8 cellular contexts compared by ENCODE assay signal in genomic region chr4:15649914-15650545, GRCh38. TPM values are rescaled to one million over a fixed set of nuclear protein-coding genes. Genes with fewer than 3 reads are reported as not detected.
DNase-seq lines count a peak whose midpoint lies in the region; ATAC-seq and TF ChIP-seq lines count a peak whose summit lies in the region.

No MANE protein-coding gene starts in this region.

- H3K9ac ChIP-seq in endocrine pancreas (ENCODE audit: control insufficient read depth, insufficient read depth, low read length) = no peak overlapping the region
- no peak overlapping the region for H3K9ac ChIP-seq in subcutaneous abdominal adipose tissue (ENCODE audit: low read length in 5 of 5)

- no peaks in the 10 kb centered on the region for H3K27me3 ChIP-seq in endocrine pancreas (ENCODE audit: control insufficient read depth, insufficient read depth, low read length)
- no peaks in the 10 kb centered on the region for H3K27me3 ChIP-seq in subcutaneous abdominal adipose tissue (ENCODE audit: control insufficient read depth in 5 of 5, insufficient read depth in 4 of 5, low read length in 5 of 5)

- peak; percentile 68 for TF ChIP-seq CTCF in AG10803 (conservative IDR thresholded peaks at IDR 0.05; ENCODE audit: low read length)

- peak overlapping the region; percentile 99 for H3K27ac ChIP-seq in subcutaneous abdominal adipose tissue (ENCODE audit: low read depth, low read length)

- no peaks in the 10 kb centered on the region for H3K9me3 ChIP-seq in endocrine pancreas (ENCODE audit: control insufficient read depth, low read length)
- no peaks in the 10 kb centered on the region for H3K9me3 ChIP-seq in subcutaneous abdominal adipose tissue (ENCODE audit: control insufficient read depth in 5 of 5, low read length in 5 of 5)

- ATAC-seq in GM18861 (IDR thresholded peaks at IDR 0.05; ENCODE audit: unreplicated experiment) (peak; percentile 54), HG03378 (IDR thresholded peaks at IDR 0.05; ENCODE audit: unreplicated experiment) (peak; percentile 52)

- DNase-seq in AG10803 (ENCODE audit: low read depth) (peak; percentile 51), NCI-H524 (lab: John Stamatoyannopoulos, UW) (peak; percentile 61 to 77), myocyte (ENCODE audit: low read depth) (peak; percentile 67)
- peak; percentile 40 for DNase-seq in activated CD4-positive, alpha-beta T cell treated with anti-CD3 and anti-CD28 coated beads, Interleukin-2, amount 50 U/mL, for 1 hour

- H3K4me1 ChIP-seq in endocrine pancreas (ENCODE audit: control insufficient read depth, insufficient read depth, low read length) (peaks cover 31% of the 10 kb centered on the region), subcutaneous abdominal adipose tissue (ENCODE audit: control insufficient read depth in 5 of 5, insufficient read depth in 5 of 5, low read length in 5 of 5) (peaks cover 5 to 55% (median 48%) of the 10 kb centered on the region in 5 donors)

- no peaks in the 10 kb centered on the region for H3K36me3 ChIP-seq in endocrine pancreas (ENCODE audit: control insufficient read depth, insufficient read depth, low read length)
- H3K36me3 ChIP-seq in subcutaneous abdominal adipose tissue (ENCODE audit: control insufficient read depth in 5 of 5, insufficient read depth in 5 of 5, low read length in 5 of 5) = no peaks in the 10 kb centered on the region

- H3K4me3 ChIP-seq in AG10803 (ENCODE audit: low read length) = no peak overlapping the region
- H3K4me3 ChIP-seq in endocrine pancreas (ENCODE audit: control insufficient read depth, insufficient read depth, low read length) = peak overlapping the region; percentile 24
- H3K4me3 ChIP-seq in subcutaneous abdominal adipose tissue (ENCODE audit: low read depth in 1 of 5, low read length in 5 of 5) = peak overlapping the region in 1 of 5 donors; percentile 10

RNA-seq across cellular contexts. Expression of gene FBXL5, which starts 5.1 kb away (rescaled TPM):
- total RNA-seq in myocyte = 128 and 146 TPM in 2 replicates
- polyA plus RNA-seq in myocyte (2012) = 38.6 TPM

RNA-seq across cellular contexts. Expression of gene FAM200B, which starts 31.6 kb away (rescaled TPM):
- total RNA-seq in myocyte = 27.8 and 36.1 TPM in 2 replicates
- 47.6 TPM for polyA plus RNA-seq in myocyte (2012)

RNA-seq across cellular contexts. Expression of gene BST1, which starts 52.8 kb away (rescaled TPM):
- total RNA-seq in myocyte = 0.88 and 1.4 TPM in 2 replicates
- 0.78 TPM for polyA plus RNA-seq in myocyte (2012)
